In the genomic region with DNA sequence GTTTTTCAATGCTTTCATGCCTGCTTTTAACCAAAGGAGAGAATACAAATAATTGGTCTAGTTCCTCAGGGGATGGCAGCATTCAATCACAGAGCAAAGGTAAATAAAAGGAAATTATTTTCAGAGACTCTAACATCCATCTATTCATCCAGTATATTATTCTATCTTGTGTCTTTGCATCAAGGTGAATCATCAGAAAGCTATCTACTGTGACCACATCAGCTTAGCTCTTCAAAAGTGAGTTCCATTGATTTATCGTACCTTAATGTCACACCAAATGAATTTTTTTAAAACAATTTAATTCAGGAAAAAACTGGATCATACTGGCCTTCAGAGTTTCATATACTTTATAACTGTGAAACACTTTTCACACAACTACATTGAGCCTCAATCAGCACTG, we compare ENCODE assay signal across 18 cellular contexts.
DNase-seq lines count a peak whose midpoint lies in the region; ATAC-seq and TF ChIP-seq lines count a peak whose summit lies in the region.
"Had no signal": no experiment of that assay in that cellular context is flagged by ENCODE, and none has a peak within 500 bp of the region (broad histone marks: within the 10 kb centered on the region; RNA-seq: fewer than 3 reads in every experiment).

No MANE protein-coding gene starts in this region.

- H3K4me1 ChIP-seq in adipocyte (ENCODE audit: control insufficient read depth, insufficient read depth, low read length) (no peaks in the 10 kb centered on the region), tibial artery (no peaks in the 10 kb centered on the region)
- H3K4me1 ChIP-seq: BLaER1 treated with 17β-estradiol and CSF1 and Interleukin-3, amounts not matched to agents 10 nM and 100 nM had no signal

- no peaks in the 10 kb centered on the region for H3K27me3 ChIP-seq in adipocyte (replicated peaks; ENCODE audit: control insufficient read depth, insufficient read depth, low read length)
- H3K27me3 ChIP-seq in tibial artery: no peaks in the 10 kb centered on the region
- H3K27me3 ChIP-seq: BLaER1 treated with 17β-estradiol and CSF1 and Interleukin-3, amounts not matched to agents 10 nM and 100 nM had no signal

- no peak overlapping the region for H3K9ac ChIP-seq in adipocyte (ENCODE audit: low read length)
- H3K9ac ChIP-seq: BLaER1 treated with 17β-estradiol and CSF1 and Interleukin-3, amounts not matched to agents 10 nM and 100 nM had no signal

- H3K27ac ChIP-seq in tibial artery: no peak overlapping the region
- H3K27ac ChIP-seq: BLaER1 treated with 17β-estradiol and CSF1 and Interleukin-3, amounts not matched to agents 10 nM and 100 nM had no signal

- DNase-seq in COLO829 (ENCODE audit: low spot score) (peak; percentile 26), LHCN-M2 (ENCODE audit: low read depth) (peak; percentile 80), adipocyte (ENCODE audit: low read depth) (peak; percentile 41), foreskin fibroblast (peak; percentile 35 to 69), NCI-H2196 (lab: John Stamatoyannopoulos, UW; ENCODE audit: unreplicated experiment) (no peak), MV-4-11 (lab: John Stamatoyannopoulos, UW) (no peak), tibial artery (no peak)
- DNase-seq: activated CD4-positive, alpha-beta T cell treated with anti-CD3 and anti-CD28 coated beads, Interleukin-2, amount 50 U/mL, for 1 hour; GDM1; hypothalamus; left ventricle myocardium superior; natural killer cell; right cardiac atrium; stimulated activated CD4-positive, alpha-beta T cell treated with anti-CD3 and anti-CD28 coated beads, Interleukin-4, amount 100 ng/mL, for 4 hours; stimulated activated naive B cell treated with anti-CD40 and anti-IgM and Interleukin-4, amounts not matched to agents 10 μg/mL and 1 μg/mL and 100 μg/mL, for 72 hours; T-helper 17 cell had no signal

- no peak overlapping the region for H3K4me3 ChIP-seq in adipocyte (ENCODE audit: low read length)
- H3K4me3 ChIP-seq in foreskin fibroblast (ENCODE audit: low read depth in 1 of 2, low read length in 2 of 2): no peak overlapping the region
- H3K4me3 ChIP-seq in tibial artery: no peak overlapping the region
- H3K4me3 ChIP-seq: BLaER1 treated with 17β-estradiol and CSF1 and Interleukin-3, amounts not matched to agents 10 nM and 100 nM had no signal

- H3K4me1 Mint-ChIP-seq in stimulated activated memory B cell treated with anti-CD40 and anti-IgM and Interleukin-4, amounts not matched to agents 10 μg/mL and 1 μg/mL and 100 μg/mL, for 72 hours: no peaks in the 10 kb centered on the region
- H3K4me1 Mint-ChIP-seq: natural killer cell; stimulated activated naive B cell treated with anti-CD40 and anti-IgM and Interleukin-4, amounts not matched to agents 10 μg/mL and 1 μg/mL and 100 μg/mL, for 72 hours; T-helper 17 cell had no signal

- no peaks in the 10 kb centered on the region for H3K9me3 Mint-ChIP-seq in stimulated activated memory B cell treated with anti-CD40 and anti-IgM and Interleukin-4, amounts not matched to agents 10 μg/mL and 1 μg/mL and 100 μg/mL, for 72 hours
- H3K9me3 Mint-ChIP-seq: natural killer cell; stimulated activated naive B cell treated with anti-CD40 and anti-IgM and Interleukin-4, amounts not matched to agents 10 μg/mL and 1 μg/mL and 100 μg/mL, for 72 hours had no signal

- intact Hi-C loops in tibial artery (cut with DNase I; ENCODE audit: low total_unique reads): no loop called here

- H3K36me3 ChIP-seq in adipocyte (ENCODE audit: control insufficient read depth, insufficient read depth, low read length, severe bottlenecking) (no peaks in the 10 kb centered on the region), tibial artery (no peaks in the 10 kb centered on the region)
- H3K36me3 ChIP-seq: BLaER1 treated with 17β-estradiol and CSF1 and Interleukin-3, amounts not matched to agents 10 nM and 100 nM had no signal

- no peak for ATAC-seq in stimulated activated memory B cell treated with anti-CD40 and anti-IgM and Interleukin-4, amounts not matched to agents 10 μg/mL and 1 μg/mL and 100 μg/mL, for 72 hours
- ATAC-seq: left ventricle myocardium superior; natural killer cell; right cardiac atrium; stimulated activated naive B cell treated with anti-CD40 and anti-IgM and Interleukin-4, amounts not matched to agents 10 μg/mL and 1 μg/mL and 100 μg/mL, for 72 hours; T-helper 17 cell had no signal

- no peaks in the 10 kb centered on the region for H3K36me3 Mint-ChIP-seq in stimulated activated memory B cell treated with anti-CD40 and anti-IgM and Interleukin-4, amounts not matched to agents 10 μg/mL and 1 μg/mL and 100 μg/mL, for 72 hours
- H3K36me3 Mint-ChIP-seq: natural killer cell; stimulated activated naive B cell treated with anti-CD40 and anti-IgM and Interleukin-4, amounts not matched to agents 10 μg/mL and 1 μg/mL and 100 μg/mL, for 72 hours had no signal

- H3K27ac Mint-ChIP-seq in stimulated activated memory B cell treated with anti-CD40 and anti-IgM and Interleukin-4, amounts not matched to agents 10 μg/mL and 1 μg/mL and 100 μg/mL, for 72 hours: no peak overlapping the region
- H3K27ac Mint-ChIP-seq: natural killer cell; stimulated activated naive B cell treated with anti-CD40 and anti-IgM and Interleukin-4, amounts not matched to agents 10 μg/mL and 1 μg/mL and 100 μg/mL, for 72 hours; T-helper 17 cell had no signal

- H3K9me3 ChIP-seq in adipocyte (ENCODE audit: control insufficient read depth, low read length): peaks cover 6% of the 10 kb centered on the region
- H3K9me3 ChIP-seq in tibial artery: no peaks in the 10 kb centered on the region

- TF ChIP-seq CTCF in foreskin fibroblast (IDR thresholded peaks at IDR 0.05; ENCODE audit: low read depth, low read length) (no peak), tibial artery (IDR thresholded peaks at IDR 0.05) (no peak)

- no peaks in the 10 kb centered on the region for H3K27me3 Mint-ChIP-seq in stimulated activated memory B cell treated with anti-CD40 and anti-IgM and Interleukin-4, amounts not matched to agents 10 μg/mL and 1 μg/mL and 100 μg/mL, for 72 hours

- no peak overlapping the region for H3K4me3 Mint-ChIP-seq in stimulated activated memory B cell treated with anti-CD40 and anti-IgM and Interleukin-4, amounts not matched to agents 10 μg/mL and 1 μg/mL and 100 μg/mL, for 72 hours
- H3K4me3 Mint-ChIP-seq: natural killer cell; stimulated activated naive B cell treated with anti-CD40 and anti-IgM and Interleukin-4, amounts not matched to agents 10 μg/mL and 1 μg/mL and 100 μg/mL, for 72 hours; T-helper 17 cell had no signal

Comparison
In these comparisons a context has a peak if more than half of its experiments do, and no peak if none do; other contexts are left out.
1. DNase-seq: peak in COLO829 (single experiment), LHCN-M2 (single experiment), adipocyte (single experiment) and foreskin fibroblast (2 of 2); none in NCI-H2196 (single experiment), MV-4-11 (single experiment) and tibial artery (0 of 2).